In genomic region chr1:200428482-200429205, GRCh38 we compare ENCODE assay signal across 19 cellular contexts. TPM values are rescaled to one million over a fixed set of nuclear protein-coding genes. Genes with fewer than 3 reads are reported as not detected.
DNase-seq lines count a peak whose midpoint lies in the region; ATAC-seq and TF ChIP-seq lines count a peak whose summit lies in the region.
"Had no signal": no experiment of that assay in that cellular context is flagged by ENCODE, and none has a peak within 500 bp of the region (broad histone marks: within the 10 kb centered on the region; RNA-seq: fewer than 3 reads in every experiment).

No MANE protein-coding gene starts in this region.

- DNase-seq in EH (ENCODE audit: low read depth) (peak; percentile 81), HFFc6 (peak; percentile 39), iris pigment epithelial cell (ENCODE audit: low read depth) (peak; percentile 69), Ammon's horn (ENCODE audit: low spot score) (no peak), midbrain (lab: John Stamatoyannopoulos, UW) (no peak)
- no peak for DNase-seq in effector memory CD8-positive, alpha-beta T cell
- DNase-seq in activated naive CD4-positive, alpha-beta T cell (lab: John Stamatoyannopoulos, UW), result no peak
- DNase-seq: activated CD4-positive, alpha-beta T cell treated with anti-CD3 and anti-CD28 coated beads, Interleukin-2, amount 50 U/mL, for 1 hour; CD8-positive, alpha-beta T cell; hippocampal formation; MV-4-11; NCI-H345; Peyer's patch; right cardiac atrium had no signal

- no peaks in the 10 kb centered on the region for H3K27me3 Mint-ChIP-seq in HFFc6 (ENCODE audit: insufficient read depth)
- no peaks in the 10 kb centered on the region for H3K27me3 Mint-ChIP-seq in activated T-helper 17 cell treated with anti-CD3 and anti-CD28 coated beads, Interleukin-2, amount 50 U/mL, for 72 hours
- no peaks in the 10 kb centered on the region for H3K27me3 Mint-ChIP-seq in effector memory CD8-positive, alpha-beta T cell

- H3K4me1 Mint-ChIP-seq in HFFc6 (ENCODE audit: low read depth), result peaks cover 40% of the 10 kb centered on the region
- H3K4me1 Mint-ChIP-seq in activated T-helper 17 cell treated with anti-CD3 and anti-CD28 coated beads, Interleukin-2, amount 50 U/mL, for 72 hours, result peaks cover 6% of the 10 kb centered on the region
- no peaks in the 10 kb centered on the region for H3K4me1 Mint-ChIP-seq in effector memory CD8-positive, alpha-beta T cell (ENCODE audit: low read depth in 2 of 2)
- H3K4me1 Mint-ChIP-seq: nephron had no signal

- peak overlapping the region; percentile 89 for H3K27ac Mint-ChIP-seq in HFFc6
- H3K27ac Mint-ChIP-seq in activated T-helper 17 cell treated with anti-CD3 and anti-CD28 coated beads, Interleukin-2, amount 50 U/mL, for 72 hours, result no peak overlapping the region
- H3K27ac Mint-ChIP-seq in effector memory CD8-positive, alpha-beta T cell, result no peak overlapping the region
- H3K27ac Mint-ChIP-seq: activated T-helper 2 cell treated with anti-CD3 and anti-CD28 coated beads, Interferon-gamma antibody, Interleukin-2, Interleukin-4, amounts not matched to agents 10 μg/mL and 5 μg/mL and 100 μg/mL, durations not matched to agents 14 hours and 24 hours and 36 hours; CD8-positive, alpha-beta T cell; T-helper 2 cell treated with Interferon-gamma antibody and Interleukin-4, amounts not matched to agents 5 μg/mL and 100 μg/mL, for 36 hours had no signal

- no peaks in the 10 kb centered on the region; the same call in 1 of the 2 replicates for H3K36me3 Mint-ChIP-seq in HFFc6 (ENCODE audit: low read depth)
- H3K36me3 Mint-ChIP-seq in activated T-helper 17 cell treated with anti-CD3 and anti-CD28 coated beads, Interleukin-2, amount 50 U/mL, for 72 hours (ENCODE audit: low read depth), result no peaks in the 10 kb centered on the region
- H3K36me3 Mint-ChIP-seq in effector memory CD8-positive, alpha-beta T cell (ENCODE audit: insufficient read depth), result no peaks in the 10 kb centered on the region
- H3K36me3 Mint-ChIP-seq: CD8-positive, alpha-beta T cell had no signal

- no peaks in the 10 kb centered on the region; the same call in 1 of the 2 replicates for H3K9me3 Mint-ChIP-seq in HFFc6
- no peaks in the 10 kb centered on the region for H3K9me3 Mint-ChIP-seq in activated T-helper 17 cell treated with anti-CD3 and anti-CD28 coated beads, Interleukin-2, amount 50 U/mL, for 72 hours
- H3K9me3 Mint-ChIP-seq in effector memory CD8-positive, alpha-beta T cell, result no peaks in the 10 kb centered on the region
- H3K9me3 Mint-ChIP-seq: activated T-helper 2 cell treated with anti-CD3 and anti-CD28 coated beads, Interferon-gamma antibody, Interleukin-2, Interleukin-4, amounts not matched to agents 10 μg/mL and 5 μg/mL and 100 μg/mL, durations not matched to agents 14 hours and 24 hours and 36 hours; CD8-positive, alpha-beta T cell; T-helper 2 cell treated with Interferon-gamma antibody and Interleukin-4, amounts not matched to agents 5 μg/mL and 100 μg/mL, for 36 hours had no signal

- no peak for TF ChIP-seq CTCF in HFFc6 (IDR thresholded peaks at IDR 0.05)

- peak; percentile 38 for ATAC-seq in activated T-helper 17 cell treated with anti-CD3 and anti-CD28 coated beads, Interleukin-2, amount 50 U/mL, for 72 hours (replicated peaks)
- ATAC-seq in effector memory CD8-positive, alpha-beta T cell (replicated peaks), result no peak
- ATAC-seq: CD8-positive, alpha-beta T cell; left lobe of liver; right cardiac atrium had no signal

- H3K4me3 Mint-ChIP-seq in HFFc6, result peak overlapping the region; percentile 67
- no peak overlapping the region for H3K4me3 Mint-ChIP-seq in activated T-helper 17 cell treated with anti-CD3 and anti-CD28 coated beads, Interleukin-2, amount 50 U/mL, for 72 hours
- no peak overlapping the region for H3K4me3 Mint-ChIP-seq in effector memory CD8-positive, alpha-beta T cell
- H3K4me3 Mint-ChIP-seq: CD8-positive, alpha-beta T cell; nephron; T-helper 2 cell treated with Interferon-gamma antibody and Interleukin-4, amounts not matched to agents 5 μg/mL and 100 μg/mL, for 36 hours had no signal

RNA-seq across cellular contexts. Expression of gene ZNF281, which starts 18.8 kb away (rescaled TPM):
- total RNA-seq in HFFc6 (2021; fragmentation: NEBNext Ultra II Directional; extraction: Animal tissue kit (Norgen Biotek cat#: 25700)), result 10 to 100 TPM; 37.2 to 50.7 (median 43.9) TPM
- total RNA-seq in activated T-helper 17 cell treated with anti-CD3 and anti-CD28 coated beads, Interleukin-2, amount 50 U/mL, for 72 hours, result 10 to 100 TPM; 13.1 to 15.8 TPM

Comparison
In these comparisons a context has a peak if more than half of its experiments do, and no peak if none do; other contexts are left out.
1. DNase-seq: peak in EH (single experiment), HFFc6 (single experiment) and iris pigment epithelial cell (single experiment); none in effector memory CD8-positive, alpha-beta T cell (0 of 3), Ammon's horn (single experiment), activated naive CD4-positive, alpha-beta T cell (0 of 4) and midbrain (single experiment).